Comparison of ENCODE assay signal across 1 cellular context in the genomic region with DNA sequence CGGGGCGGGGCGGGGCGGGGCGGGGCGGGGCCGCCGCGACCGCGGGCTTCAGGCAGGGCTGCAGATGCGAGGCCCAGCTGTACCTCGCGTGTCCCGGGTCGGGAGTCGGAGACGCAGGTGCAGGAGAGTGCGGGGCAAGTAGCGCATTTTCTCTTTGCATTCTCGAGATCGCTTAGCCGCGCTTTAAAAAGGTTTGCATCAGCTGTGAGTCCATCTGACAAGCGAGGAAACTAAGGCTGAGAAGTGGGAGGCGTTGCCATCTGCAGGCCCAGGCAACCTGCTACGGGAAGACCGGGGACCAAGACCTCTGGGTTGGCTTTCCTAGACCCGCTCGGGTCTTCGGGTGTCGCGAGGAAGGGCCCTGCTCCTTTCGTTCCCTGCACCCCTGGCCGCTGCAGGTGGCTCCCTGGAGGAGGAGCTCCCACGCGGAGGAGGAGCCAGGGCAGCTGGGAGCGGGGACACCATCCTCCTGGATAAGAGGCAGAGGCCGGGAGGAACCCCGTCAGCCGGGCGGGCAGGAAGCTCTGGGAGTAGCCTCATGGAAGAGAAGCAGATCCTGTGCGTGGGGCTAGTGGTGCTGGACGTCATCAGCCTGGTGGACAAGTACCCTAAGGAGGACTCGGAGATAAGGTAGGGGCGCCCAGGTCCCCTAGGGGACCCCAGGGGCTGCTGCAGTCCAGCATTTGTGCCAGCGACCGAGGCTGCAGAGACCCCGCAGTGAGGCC.
TF ChIP-seq lines count a peak whose summit lies in the region.

Gene KHK (plus strand): TSS at position 51 of the 725 bp plus-strand sequence. CDS start 488 bp downstream, at position 539.

TF ChIP-seq in HepG2, 621 proteins besides CTCF, POLR2A, EP300 and RAD21 (continued from another document):
- TF ChIP-seq SNAPC4 (CRISPR knock-in tag; IDR thresholded peaks at IDR 0.05): peak; percentile 75; the same call in 1 of the 2 replicates
- TF ChIP-seq ZSCAN29 (CRISPR knock-in tag; conservative IDR thresholded peaks at IDR 0.05): 0 out of 2 replicates have a peak, but pooled peaks have one; percentile 11
- peak; percentile 49; the same call in 1 of the 2 replicates for TF ChIP-seq CBFB (CRISPR knock-in tag; IDR thresholded peaks at IDR 0.05)
- TF ChIP-seq ISX (CRISPR knock-in tag; conservative IDR thresholded peaks at IDR 0.05): 0 out of 2 replicates have a peak, but pooled peaks have one; percentile 25
- TF ChIP-seq, protein P1, sequence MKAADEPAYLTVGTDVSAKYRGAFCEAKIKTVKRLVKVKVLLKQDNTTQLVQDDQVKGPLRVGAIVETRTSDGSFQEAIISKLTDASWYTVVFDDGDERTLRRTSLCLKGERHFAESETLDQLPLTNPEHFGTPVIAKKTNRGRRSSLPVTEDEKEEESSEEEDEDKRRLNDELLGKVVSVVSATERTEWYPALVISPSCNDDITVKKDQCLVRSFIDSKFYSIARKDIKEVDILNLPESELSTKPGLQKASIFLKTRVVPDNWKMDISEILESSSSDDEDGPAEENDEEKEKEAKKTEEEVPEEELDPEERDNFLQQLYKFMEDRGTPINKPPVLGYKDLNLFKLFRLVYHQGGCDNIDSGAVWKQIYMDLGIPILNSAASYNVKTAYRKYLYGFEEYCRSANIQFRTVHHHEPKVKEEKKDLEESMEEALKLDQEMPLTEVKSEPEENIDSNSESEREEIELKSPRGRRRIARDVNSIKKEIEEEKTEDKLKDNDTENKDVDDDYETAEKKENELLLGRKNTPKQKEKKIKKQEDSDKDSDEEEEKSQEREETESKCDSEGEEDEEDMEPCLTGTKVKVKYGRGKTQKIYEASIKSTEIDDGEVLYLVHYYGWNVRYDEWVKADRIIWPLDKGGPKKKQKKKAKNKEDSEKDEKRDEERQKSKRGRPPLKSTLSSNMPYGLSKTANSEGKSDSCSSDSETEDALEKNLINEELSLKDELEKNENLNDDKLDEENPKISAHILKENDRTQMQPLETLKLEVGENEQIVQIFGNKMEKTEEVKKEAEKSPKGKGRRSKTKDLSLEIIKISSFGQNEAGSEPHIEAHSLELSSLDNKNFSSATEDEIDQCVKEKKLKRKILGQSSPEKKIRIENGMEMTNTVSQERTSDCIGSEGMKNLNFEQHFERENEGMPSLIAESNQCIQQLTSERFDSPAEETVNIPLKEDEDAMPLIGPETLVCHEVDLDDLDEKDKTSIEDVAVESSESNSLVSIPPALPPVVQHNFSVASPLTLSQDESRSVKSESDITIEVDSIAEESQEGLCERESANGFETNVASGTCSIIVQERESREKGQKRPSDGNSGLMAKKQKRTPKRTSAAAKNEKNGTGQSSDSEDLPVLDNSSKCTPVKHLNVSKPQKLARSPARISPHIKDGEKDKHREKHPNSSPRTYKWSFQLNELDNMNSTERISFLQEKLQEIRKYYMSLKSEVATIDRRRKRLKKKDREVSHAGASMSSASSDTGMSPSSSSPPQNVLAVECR (CRISPR knock-in tag; IDR thresholded peaks at IDR 0.05; ENCODE audit: borderline replicate concordance): peak; percentile 91
- no peak for TF ChIP-seq ZFYVE20 (CRISPR knock-in tag; IDR thresholded peaks at IDR 0.05; ENCODE audit: borderline replicate concordance, low read depth)
- TF ChIP-seq ZNF3 (CRISPR knock-in tag; IDR thresholded peaks at IDR 0.05): no peak
- TF ChIP-seq, protein P2, sequence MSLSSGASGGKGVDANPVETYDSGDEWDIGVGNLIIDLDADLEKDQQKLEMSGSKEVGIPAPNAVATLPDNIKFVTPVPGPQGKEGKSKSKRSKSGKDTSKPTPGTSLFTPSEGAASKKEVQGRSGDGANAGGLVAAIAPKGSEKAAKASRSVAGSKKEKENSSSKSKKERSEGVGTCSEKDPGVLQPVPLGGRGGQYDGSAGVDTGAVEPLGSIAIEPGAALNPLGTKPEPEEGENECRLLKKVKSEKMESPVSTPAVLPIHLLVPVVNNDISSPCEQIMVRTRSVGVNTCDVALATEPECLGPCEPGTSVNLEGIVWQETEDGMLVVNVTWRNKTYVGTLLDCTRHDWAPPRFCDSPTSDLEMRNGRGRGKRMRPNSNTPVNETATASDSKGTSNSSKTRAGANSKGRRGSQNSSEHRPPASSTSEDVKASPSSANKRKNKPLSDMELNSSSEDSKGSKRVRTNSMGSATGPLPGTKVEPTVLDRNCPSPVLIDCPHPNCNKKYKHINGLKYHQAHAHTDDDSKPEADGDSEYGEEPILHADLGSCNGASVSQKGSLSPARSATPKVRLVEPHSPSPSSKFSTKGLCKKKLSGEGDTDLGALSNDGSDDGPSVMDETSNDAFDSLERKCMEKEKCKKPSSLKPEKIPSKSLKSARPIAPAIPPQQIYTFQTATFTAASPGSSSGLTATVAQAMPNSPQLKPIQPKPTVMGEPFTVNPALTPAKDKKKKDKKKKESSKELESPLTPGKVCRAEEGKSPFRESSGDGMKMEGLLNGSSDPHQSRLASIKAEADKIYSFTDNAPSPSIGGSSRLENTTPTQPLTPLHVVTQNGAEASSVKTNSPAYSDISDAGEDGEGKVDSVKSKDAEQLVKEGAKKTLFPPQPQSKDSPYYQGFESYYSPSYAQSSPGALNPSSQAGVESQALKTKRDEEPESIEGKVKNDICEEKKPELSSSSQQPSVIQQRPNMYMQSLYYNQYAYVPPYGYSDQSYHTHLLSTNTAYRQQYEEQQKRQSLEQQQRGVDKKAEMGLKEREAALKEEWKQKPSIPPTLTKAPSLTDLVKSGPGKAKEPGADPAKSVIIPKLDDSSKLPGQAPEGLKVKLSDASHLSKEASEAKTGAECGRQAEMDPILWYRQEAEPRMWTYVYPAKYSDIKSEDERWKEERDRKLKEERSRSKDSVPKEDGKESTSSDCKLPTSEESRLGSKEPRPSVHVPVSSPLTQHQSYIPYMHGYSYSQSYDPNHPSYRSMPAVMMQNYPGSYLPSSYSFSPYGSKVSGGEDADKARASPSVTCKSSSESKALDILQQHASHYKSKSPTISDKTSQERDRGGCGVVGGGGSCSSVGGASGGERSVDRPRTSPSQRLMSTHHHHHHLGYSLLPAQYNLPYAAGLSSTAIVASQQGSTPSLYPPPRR (CRISPR knock-in tag; IDR thresholded peaks at IDR 0.05; ENCODE audit: borderline replicate concordance): peak; percentile 28; the same call in 1 of the 2 replicates
- TF ChIP-seq ATF3 (CRISPR knock-in tag; IDR thresholded peaks at IDR 0.05): peak; percentile 5; the same call in 1 of the 2 replicates
